ENCODE assay signal across 7 cellular contexts in genomic region chr1:77408933-77409332, GRCh38.
DNase-seq lines count a peak whose midpoint lies in the region; ATAC-seq, FAIRE-seq and TF ChIP-seq lines count a peak whose summit lies in the region.
"Not testable (repeated sequence)": the region's sequence is repeated elsewhere in the genome, so short reads cannot be mapped to it uniquely, and the experiment has no call there.

No MANE protein-coding gene starts in this region.

- H2AFZ ChIP-seq in IMR-90 (replicated peaks; ENCODE audit: low read length, poor library complexity); K562 (ENCODE audit: low read depth, low read length): not testable (repeated sequence)

- H3K18ac ChIP-seq in IMR-90 (ENCODE audit: low read depth, low read length), result not testable (repeated sequence)

- in situ Hi-C loops in IMR-90 (cut with MboI; ENCODE audit: low sequenced_read_pairs); K562 (cut with MboI): not testable (repeated sequence)

- not testable (repeated sequence) for H3K9me3 ChIP-seq in HEK293 (ENCODE audit: control insufficient read depth, insufficient read depth, low read depth, low read length); IMR-90 (ENCODE audit: control insufficient read depth, insufficient read depth, low read length); K562 (replicated peaks; ENCODE audit: control insufficient read depth, insufficient read depth, low read depth, low read length)

- H3K4me1 Mint-ChIP-seq in chondrocyte (ENCODE audit: low read depth) (peaks cover 53% of the 10 kb centered on the region), osteocyte (ENCODE audit: unreplicated experiment) (peaks cover 62% of the 10 kb centered on the region)

- H3K56ac ChIP-seq in IMR-90 (ENCODE audit: extremely low read depth, insufficient read depth, low read length), result not testable (repeated sequence)

- H3K27ac Mint-ChIP-seq in chondrocyte (ENCODE audit: unreplicated experiment) (peak overlapping the region; percentile 34), osteocyte (ENCODE audit: unreplicated experiment) (peak overlapping the region; percentile 84)

- peaks cover 10% of the 10 kb centered on the region for H3K9me1 ChIP-seq in IMR-90 (ENCODE audit: insufficient read depth, low read length)
- H3K9me1 ChIP-seq in K562 (ENCODE audit: control insufficient read depth, insufficient read depth, low read length), result not testable (repeated sequence)

- H3K4me3 Mint-ChIP-seq in chondrocyte (ENCODE audit: unreplicated experiment); osteocyte (ENCODE audit: unreplicated experiment): not testable (repeated sequence)

- H3K79me2 ChIP-seq in K562 (ENCODE audit: control insufficient read depth, insufficient read depth, low read length), result not testable (repeated sequence)

- not testable (repeated sequence) for H3K4me3 ChIP-seq in HEK293 (ENCODE audit: low read depth, low read length); IMR-90 (ENCODE audit: insufficient read depth, low read depth, low read length); K562

- not testable (repeated sequence) for H2AK5ac ChIP-seq in IMR-90 (ENCODE audit: low read depth, low read length)

- H3K27me3 Mint-ChIP-seq in chondrocyte (ENCODE audit: low read depth); osteocyte (ENCODE audit: unreplicated experiment): not testable (repeated sequence)

- peaks cover 5 to 52% of the 10 kb centered on the region in 2 experiments; a peak in 2 of 4 replicates for H3K79me1 ChIP-seq in IMR-90 (ENCODE audit: low read depth in 1 of 2, low read length in 2 of 2)

- not testable (repeated sequence) for TF ChIP-seq CTCF in HEK293 (tag by site-specific recombination; IDR thresholded peaks at IDR 0.05); IMR-90 (conservative IDR thresholded peaks at IDR 0.05; ENCODE audit: low read depth, low read length); VCaP (conservative IDR thresholded peaks at IDR 0.05); K562 (IDR thresholded peaks at IDR 0.05 in 2 of 3, conservative IDR thresholded peaks at IDR 0.05 in 1 of 3; ENCODE audit: insufficient read depth in 2 of 3, low read depth in 1 of 3, low read length in 3 of 3); chondrocyte (IDR thresholded peaks at IDR 0.05); osteocyte (IDR thresholded peaks at IDR 0.05)

- H2BK120ac ChIP-seq in IMR-90 (ENCODE audit: low read depth, low read length), result peak overlapping the region; percentile 44; the same call in 1 of the 2 replicates

- TF ChIP-seq RAD21 in IMR-90 (IDR thresholded peaks at IDR 0.05; ENCODE audit: low read length); K562 (CRISPR knock-in tag; conservative IDR thresholded peaks at IDR 0.05 in 1 of 2, IDR thresholded peaks at IDR 0.05 in 1 of 2): not testable (repeated sequence)

- H3K9me3 Mint-ChIP-seq in chondrocyte (ENCODE audit: low read depth); osteocyte (ENCODE audit: unreplicated experiment): not testable (repeated sequence)

- not testable (repeated sequence) for H3K36me3 Mint-ChIP-seq in chondrocyte (ENCODE audit: low read depth)
- H3K36me3 Mint-ChIP-seq in osteocyte (ENCODE audit: unreplicated experiment), result peaks cover 17% of the 10 kb centered on the region

- peak overlapping the region in 1 of 2 experiments; percentile 55; a peak in 1 of 4 replicates for H4K8ac ChIP-seq in IMR-90 (ENCODE audit: low read depth in 2 of 2, low read length in 2 of 2)

- ATAC-seq in IMR-90 (ENCODE audit: low read depth); SK-N-SH treated with all-trans-retinoic acid at 6 μM for 48 hours; K562: not testable (repeated sequence)

- H3K27me3 ChIP-seq in IMR-90 (ENCODE audit: control insufficient read depth, insufficient read depth, low read length); K562 (ENCODE audit: control insufficient read depth in 2 of 2, insufficient read depth in 2 of 2, low read length in 2 of 2): not testable (repeated sequence)

- not testable (repeated sequence) for H3K4me2 ChIP-seq in IMR-90 (ENCODE audit: low read depth, low read length); K562 (ENCODE audit: insufficient read depth, low read length)

- dilution Hi-C loops in IMR-90 (cut with HindIII; ENCODE audit: low sequenced_read_pairs, unreplicated experiment), result not testable (repeated sequence)

- H4K5ac ChIP-seq in IMR-90 (ENCODE audit: low read depth, low read length), result not testable (repeated sequence)

- no CpG with 5 or more reads among the region's 4 CpGs for WGBS in IMR-90 (ENCODE audit: extremely low coverage in 2 of 2, insufficient read length in 1 of 2), 2 experiments
- WGBS in K562 (ENCODE audit: insufficient coverage, low coverage, missing lambda C conversion rate), result 3% methylated on average over 4 of the region's 4 CpGs

- H4K20me1 ChIP-seq in IMR-90 (ENCODE audit: insufficient read depth, low read length); K562 (replicated peaks; ENCODE audit: control insufficient read depth, insufficient read depth, low read length): not testable (repeated sequence)

- H3K9ac ChIP-seq in IMR-90 (ENCODE audit: low read depth, low read length); K562 (ENCODE audit: insufficient read depth in 1 of 2, low read depth in 2 of 2, low read length in 2 of 2): not testable (repeated sequence)

- POLR2A ChIA-PET in HEK293 (lab: Yijun Ruan, JAX); IMR-90 (lab: Charles Lee; ENCODE audit: unreplicated experiment); K562 (lab: Yijun Ruan, JAX): not testable (repeated sequence)

- DNase-seq in IMR-90; K562 (ENCODE audit: extremely low read depth in 1 of 4, low spot score in 3 of 4); chondrocyte (ENCODE audit: low spot score); osteocyte (ENCODE audit: extremely low spot score, unreplicated experiment): not testable (repeated sequence)

- not testable (repeated sequence) for BruUV-seq in IMR-90 (replicated peaks; lab: Mats Ljungman, UMichigan); K562 (replicated peaks; lab: Mats Ljungman, UMichigan)

- H4K91ac ChIP-seq in IMR-90 (ENCODE audit: insufficient read depth, low read depth, low read length), result not testable (repeated sequence)

- H2BK15ac ChIP-seq in IMR-90 (ENCODE audit: low read depth, low read length), result not testable (repeated sequence)

- not testable (repeated sequence) for TF ChIP-seq POLR2A in IMR-90 (IDR thresholded peaks at IDR 0.05; ENCODE audit: low read depth, low read length); K562 (conservative IDR thresholded peaks at IDR 0.05)

- intact Hi-C loops in IMR-90 (cut with micrococcal nuclease), result not testable (repeated sequence)
- intact Hi-C loops in K562 (cut with micrococcal nuclease), result loop anchor here (5.0 kb wide), 1 partner anchor 48 kb away; no protein-coding TSS in a partner anchor

- not testable (repeated sequence) for FAIRE-seq in K562 (lab: Jason Lieb, UNC)

- CTCF ChIA-PET in HEK293 (lab: Yijun Ruan, JAX), result interaction anchor here (1.0 kb wide), 1 partner anchor 9 kb away, joined by 3 read pairs; no protein-coding TSS in a partner anchor
- CTCF ChIA-PET in IMR-90 (lab: Yijun Ruan, JAX); K562 (lab: Yijun Ruan, JAX; ENCODE audit: low intra/inter-chr PET ratio): not testable (repeated sequence)

- not testable (repeated sequence) for H3K23ac ChIP-seq in IMR-90 (ENCODE audit: low read depth, low read length)

- H3K27ac ChIP-seq in HEK293 (ENCODE audit: extremely low read depth, low read depth, low read length); IMR-90 (ENCODE audit: insufficient read depth, low read length); K562 (ENCODE audit: extremely low read depth, low read depth, low read length): not testable (repeated sequence)
- H3K27ac ChIP-seq in VCaP, result peak overlapping the region; percentile 6; the same call in 1 of the 2 replicates

- not testable (repeated sequence) for H2BK5ac ChIP-seq in IMR-90 (ENCODE audit: low read depth, low read length, poor library complexity, severe bottlenecking)

- H2AK9ac ChIP-seq in IMR-90 (replicated peaks; ENCODE audit: low read depth, low read length, poor library complexity), result not testable (repeated sequence)

- not testable (repeated sequence) for H3K14ac ChIP-seq in IMR-90 (replicated peaks; ENCODE audit: low read depth, low read length)

- not testable (repeated sequence) for H3K36me3 ChIP-seq in HEK293 (ENCODE audit: control insufficient read depth in 2 of 2, insufficient read depth in 1 of 2, low read length in 2 of 2); IMR-90 (ENCODE audit: control insufficient read depth, insufficient read depth, low read length); K562 (ENCODE audit: control insufficient read depth, insufficient read depth, low read length)

- peak overlapping the region; percentile 32; the same call in 1 of the 2 replicates for H3K4ac ChIP-seq in IMR-90 (ENCODE audit: low read depth, low read length)

- TF ChIP-seq EP300 in K562 (IDR thresholded peaks at IDR 0.05; ENCODE audit: low read length), result not testable (repeated sequence)

- H3K4me1 ChIP-seq in HEK293 (ENCODE audit: control insufficient read depth, insufficient read depth, low read length); IMR-90 (ENCODE audit: control insufficient read depth, insufficient read depth, low read length); K562 (replicated peaks in 1 of 2; ENCODE audit: control insufficient read depth in 2 of 2, insufficient read depth in 2 of 2, low read length in 2 of 2): not testable (repeated sequence)

- not testable (repeated sequence) for H2BK20ac ChIP-seq in IMR-90 (ENCODE audit: low read depth, low read length)

TF ChIP-seq in HEK293, 187 proteins besides CTCF, POLR2A, EP300 and RAD21 (continues in another document):
- TF ChIP-seq ZNF146 (tag by site-specific recombination; IDR thresholded peaks at IDR 0.05), result peak; percentile 78

TF ChIP-seq in SK-N-SH treated with all-trans-retinoic acid at 6 μM for 48 hours, 23 proteins besides CTCF, POLR2A, EP300 and RAD21:
- TF ChIP-seq ZNF8 (CRISPR knock-in tag; IDR thresholded peaks at IDR 0.05), result peak; percentile 81

TF ChIP-seq in K562, 482 proteins besides CTCF, POLR2A, EP300 and RAD21:
- TF ChIP-seq ZNF146 (CRISPR knock-in tag; IDR thresholded peaks at IDR 0.05; ENCODE audit: unreplicated experiment), result peak; percentile 32
TF ChIP-seq in K562: peak in this region for 1; not testable (repeated sequence) for 481.
